11 cellular contexts compared by ENCODE assay signal in the genomic region with DNA sequence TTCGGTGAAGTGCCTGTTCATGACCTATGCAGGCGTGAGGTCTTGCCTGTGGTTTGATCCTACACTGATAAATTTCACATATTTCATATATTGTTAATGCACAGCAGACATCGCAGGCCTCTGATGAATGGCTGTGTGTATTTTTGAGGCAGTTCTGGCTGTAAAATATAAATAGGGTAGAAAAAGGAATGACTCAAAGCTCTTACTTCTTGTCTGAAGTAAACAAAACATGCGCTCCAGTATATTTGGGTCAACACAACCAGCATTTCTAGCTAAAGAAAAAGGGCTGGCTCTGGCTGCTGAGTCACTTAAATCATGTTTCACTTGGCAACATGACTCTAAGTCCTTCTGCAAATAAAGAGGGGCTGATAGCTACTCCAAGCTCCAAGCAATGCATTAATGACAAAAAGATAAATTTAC. TPM values are rescaled to one million over a fixed set of nuclear protein-coding genes. Genes with fewer than 3 reads are reported as not detected.
DNase-seq lines count a peak whose midpoint lies in the region; ATAC-seq and TF ChIP-seq lines count a peak whose summit lies in the region.
"Had no signal": no experiment of that assay in that cellular context is flagged by ENCODE, and none has a peak within 500 bp of the region (broad histone marks: within the 10 kb centered on the region; RNA-seq: fewer than 3 reads in every experiment).

No MANE protein-coding gene starts in this region.

- H3K4me3 Mint-ChIP-seq in endodermal cell: no peak overlapping the region
- H3K4me3 Mint-ChIP-seq in stimulated activated memory B cell treated with anti-CD40 and anti-IgM and Interleukin-4, amounts not matched to agents 10 μg/mL and 1 μg/mL and 100 μg/mL, for 72 hours: no peak overlapping the region

- no peaks in the 10 kb centered on the region for H3K27me3 ChIP-seq in endodermal cell (ENCODE audit: control insufficient read depth, insufficient read depth, low read length, poor library complexity, severe bottlenecking)
- H3K27me3 ChIP-seq: ovary, tibial nerve had no signal

- H3K27me3 Mint-ChIP-seq in endodermal cell (ENCODE audit: insufficient read depth): peaks cover 10% of the 10 kb centered on the region
- no peaks in the 10 kb centered on the region for H3K27me3 Mint-ChIP-seq in stimulated activated memory B cell treated with anti-CD40 and anti-IgM and Interleukin-4, amounts not matched to agents 10 μg/mL and 1 μg/mL and 100 μg/mL, for 72 hours

- H3K4me1 Mint-ChIP-seq in endodermal cell: peaks cover 11% of the 10 kb centered on the region
- H3K4me1 Mint-ChIP-seq in stimulated activated memory B cell treated with anti-CD40 and anti-IgM and Interleukin-4, amounts not matched to agents 10 μg/mL and 1 μg/mL and 100 μg/mL, for 72 hours: peaks cover 66% of the 10 kb centered on the region

- 85 to 96% methylated on average over 2 to 4 of the region's 4 CpGs for WGBS in endodermal cell (ENCODE audit: insufficient coverage in 1 of 2, insufficient read length in 1 of 2), 2 experiments

- H3K9me3 ChIP-seq in endodermal cell (ENCODE audit: control insufficient read depth, low read length): no peaks in the 10 kb centered on the region
- H3K9me3 ChIP-seq: ovary, tibial nerve had no signal

- H3K9ac ChIP-seq in endodermal cell (ENCODE audit: extremely low read depth, low read length, poor library complexity, severe bottlenecking): no peak overlapping the region

- H3K9me3 Mint-ChIP-seq in endodermal cell: peaks cover 3% of the 10 kb centered on the region
- no peaks in the 10 kb centered on the region for H3K9me3 Mint-ChIP-seq in stimulated activated memory B cell treated with anti-CD40 and anti-IgM and Interleukin-4, amounts not matched to agents 10 μg/mL and 1 μg/mL and 100 μg/mL, for 72 hours

- H3K36me3 ChIP-seq in endodermal cell (ENCODE audit: control insufficient read depth, insufficient read depth, low read length): no peaks in the 10 kb centered on the region
- H3K36me3 ChIP-seq: ovary, tibial nerve had no signal

- ATAC-seq in omental fat pad (ENCODE audit: low FRiP score): peak; percentile 58
- ATAC-seq in stimulated activated memory B cell treated with anti-CD40 and anti-IgM and Interleukin-4, amounts not matched to agents 10 μg/mL and 1 μg/mL and 100 μg/mL, for 72 hours: no peak
- no peak for ATAC-seq in HG03135 (IDR thresholded peaks at IDR 0.05; ENCODE audit: unreplicated experiment)

- no peak for TF ChIP-seq CTCF in endodermal cell (conservative IDR thresholded peaks at IDR 0.05)
- TF ChIP-seq CTCF in omental fat pad (IDR thresholded peaks at IDR 0.05): no peak

- H3K36me3 Mint-ChIP-seq in endodermal cell (ENCODE audit: low read depth): no peaks in the 10 kb centered on the region
- peaks cover 20% of the 10 kb centered on the region for H3K36me3 Mint-ChIP-seq in stimulated activated memory B cell treated with anti-CD40 and anti-IgM and Interleukin-4, amounts not matched to agents 10 μg/mL and 1 μg/mL and 100 μg/mL, for 72 hours

- peak; percentile 24 for DNase-seq in COR-L47 (lab: John Stamatoyannopoulos, UW)
- DNase-seq in NCI-H1092 treated with DMSO at 0.1 percent for 48 hours (lab: John Stamatoyannopoulos, UW): peak; percentile 76
- DNase-seq in endodermal cell: no peak
- DNase-seq in omental fat pad (ENCODE audit: low spot score): no peak
- no peak for DNase-seq in effector CD4-positive, alpha-beta T cell
- no peak for DNase-seq in SW480 (ENCODE audit: low spot score)
- DNase-seq: NCI-H1105 treated with DMSO at 0.1 percent for 48 hours had no signal

- H3K27ac Mint-ChIP-seq in endodermal cell: peak overlapping the region; percentile 27
- no peak overlapping the region for H3K27ac Mint-ChIP-seq in stimulated activated memory B cell treated with anti-CD40 and anti-IgM and Interleukin-4, amounts not matched to agents 10 μg/mL and 1 μg/mL and 100 μg/mL, for 72 hours

- peak overlapping the region; percentile 15 for H3K4me3 ChIP-seq in endodermal cell (ENCODE audit: low read length)
- H3K4me3 ChIP-seq: ovary, tibial nerve had no signal

- H3K4me1 ChIP-seq in endodermal cell (ENCODE audit: control insufficient read depth, insufficient read depth, low read length): peaks cover 4% of the 10 kb centered on the region

- H3K27ac ChIP-seq in endodermal cell (ENCODE audit: low read depth, low read length): no peak overlapping the region
- H3K27ac ChIP-seq: tibial nerve had no signal

RNA-seq across cellular contexts. Expression of gene TMCC3, which starts 54.1 kb away (rescaled TPM):
- 1 to 10 TPM; 2.5 to 4.2 TPM for total RNA-seq in endodermal cell
- polyA plus RNA-seq in endodermal cell (2013, experiment 1 of 2): 2.8 TPM
- polyA plus RNA-seq in endodermal cell (2013, experiment 2 of 2): 3.2 TPM
- 10 to 100 TPM in 2 of 4 donors, 1 to 10 TPM in 2; 9.2 to 39.6 (median 12.4) TPM for total RNA-seq in omental fat pad

Comparison
In these comparisons a context has a peak if more than half of its experiments do, and no peak if none do; other contexts are left out.
1. DNase-seq: peak in COR-L47 (single experiment) and NCI-H1092 treated with DMSO at 0.1 percent for 48 hours (single experiment); none in endodermal cell (single experiment), omental fat pad (single experiment), effector CD4-positive, alpha-beta T cell (single experiment) and SW480 (single experiment).